Comparison of ENCODE assay signal across 27 cellular contexts in the genomic region with DNA sequence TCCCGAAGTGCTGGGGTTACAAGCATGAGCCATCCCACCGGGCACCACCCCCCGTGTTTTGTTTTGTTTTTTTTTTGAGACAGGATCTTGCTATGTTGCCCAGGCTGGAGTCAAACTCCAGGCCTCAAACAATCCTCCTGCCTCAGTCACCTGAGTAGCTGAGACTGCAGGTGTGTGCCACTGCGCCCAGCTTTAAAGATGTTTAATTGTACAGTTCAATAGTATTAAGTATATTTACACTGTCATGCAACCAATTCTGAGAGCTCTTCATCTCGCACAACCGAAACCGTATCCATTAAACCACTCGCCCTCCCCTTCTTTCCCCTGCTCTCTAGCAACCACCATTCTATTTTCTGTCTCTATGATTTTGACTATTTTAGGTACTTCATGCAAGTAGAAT.
DNase-seq lines count a peak whose midpoint lies in the region; FAIRE-seq lines count a peak whose summit lies in the region.
"Had no signal": no experiment of that assay in that cellular context is flagged by ENCODE, and none has a peak within 500 bp of the region (broad histone marks: within the 10 kb centered on the region; RNA-seq: fewer than 3 reads in every experiment).

No MANE protein-coding gene starts in this region.

- peak; percentile 93 for FAIRE-seq in islet of Langerhans (lab: Jason Lieb, UNC)
- FAIRE-seq: D721Med, GM12891 had no signal

- peak; percentile 53 for DNase-seq in DMS153 (lab: John Stamatoyannopoulos, UW)
- peak; percentile 54 for DNase-seq in NCI-H128 (lab: John Stamatoyannopoulos, UW; ENCODE audit: unreplicated experiment)
- peak; percentile 73 for DNase-seq in NCI-H2196 treated with DMSO at 0.1 percent for 48 hours (lab: John Stamatoyannopoulos, UW; ENCODE audit: unreplicated experiment)
- DNase-seq in hypothalamus (lab: John Stamatoyannopoulos, UW), result no peak
- DNase-seq in activated CD4-positive, alpha-beta T cell treated with anti-CD3 and anti-CD28 coated beads, Interleukin-2, amount 50 U/mL, for 48 hours, result no peak
- DNase-seq in HUDEP-2 (lab: John Stamatoyannopoulos, UW; ENCODE audit: unreplicated experiment in 76 of 76), result no peak
- no peak for DNase-seq in central memory CD4-positive, alpha-beta T cell
- DNase-seq: activated B cell treated with CpG ODN at 0.5 μM for 24 hours; activated CD4-positive, alpha-beta T cell treated with anti-CD3 and anti-CD28 coated beads, Interleukin-2, amount 50 U/mL, for 1 hour; activated CD8-positive, alpha-beta memory T cell treated with anti-CD3 and anti-CD28 coated beads, Interleukin-2, amount 50 U/mL, for 4 hours; activated naive CD4-positive, alpha-beta T cell treated with anti-CD3 and anti-CD28 coated beads, Interleukin-2, amount 10 ng/mL, durations not matched to agents 7 days and 5 days; amniotic stem cell; CD4-positive, alpha-beta T cell; cerebellar nuclear complex; glutamatergic neuron; H7; Karpas-422; left ventricle myocardium inferior; NCI-H446; right lobe of liver; spleen; stimulated activated CD4-positive, alpha-beta T cell treated with anti-CD3 and anti-CD28 coated beads, Interleukin-2, amount 100 ng/mL, for 24 hours; stimulated activated naive CD8-positive, alpha-beta T cell treated with anti-CD3 and anti-CD28 coated beads, Interleukin-15, amount 100 ng/mL, for 72 hours; T-helper 1 cell had no signal

Comparison
In these comparisons a context has a peak if more than half of its experiments do, and no peak if none do; other contexts are left out.
1. DNase-seq: peak in DMS153 (single experiment), NCI-H128 (single experiment) and NCI-H2196 treated with DMSO at 0.1 percent for 48 hours (single experiment); none in hypothalamus (0 of 51), activated CD4-positive, alpha-beta T cell treated with anti-CD3 and anti-CD28 coated beads, Interleukin-2, amount 50 U/mL, for 48 hours (0 of 2), HUDEP-2 (0 of 76) and central memory CD4-positive, alpha-beta T cell (single experiment).